26 cellular contexts compared by ENCODE assay signal in genomic region chr9:127814619-127815511, GRCh38. TPM values are rescaled to one million over a fixed set of nuclear protein-coding genes. Genes with fewer than 3 reads are reported as not detected.
DNase-seq lines count a peak whose midpoint lies in the region; ATAC-seq, FAIRE-seq and TF ChIP-seq lines count a peak whose summit lies in the region.
"Had no signal": no experiment of that assay in that cellular context is flagged by ENCODE, and none has a peak within 500 bp of the region (broad histone marks: within the 10 kb centered on the region; RNA-seq: fewer than 3 reads in every experiment).

No MANE protein-coding gene starts in this region.

- TF ChIP-seq POLR2A in H54 (IDR thresholded peaks at IDR 0.05; ENCODE audit: low read depth, low read length): no peak

- no peak overlapping the region for H3K14ac ChIP-seq in mesenchymal stem cell (ENCODE audit: low read length in 2 of 2)

- H3K23ac ChIP-seq in mesenchymal stem cell (ENCODE audit: low read length in 2 of 2): no peak overlapping the region

- H3K36me3 ChIP-seq in SK-N-SH (replicated peaks in 1 of 2; ENCODE audit: control insufficient read depth in 1 of 2, insufficient read depth in 2 of 2, low read length in 1 of 2) (peaks cover 14 to 29% of the 10 kb centered on the region in 2 experiments), A673 (ENCODE audit: insufficient read depth, low read length, poor library complexity, severe bottlenecking) (peaks cover 42% of the 10 kb centered on the region), WERI-Rb-1 (peaks cover 68% of the 10 kb centered on the region), mesenchymal stem cell (ENCODE audit: control insufficient read depth in 1 of 2, insufficient read depth in 2 of 2, low read depth in 1 of 2, low read length in 2 of 2) (peaks cover 87 to 90% of the 10 kb centered on the region in 2 experiments)

- no peak overlapping the region for H3K4me2 ChIP-seq in SK-N-SH
- H3K4me2 ChIP-seq in mesenchymal stem cell (ENCODE audit: low read length, poor library complexity, severe bottlenecking): no peak overlapping the region

- H3K27ac ChIP-seq in SK-N-SH (ENCODE audit: low read depth in 2 of 2, low read length in 1 of 2) (peak overlapping the region in 1 of 2 experiments; percentile 12; a peak in 1 of 4 replicates), A673 (ENCODE audit: low read depth, low read length, poor library complexity, severe bottlenecking) (no peak overlapping the region), WERI-Rb-1 (peak overlapping the region; percentile 30; the same call in 1 of the 2 replicates), mesenchymal stem cell (ENCODE audit: low read length, poor library complexity, severe bottlenecking) (no peak overlapping the region)
- H3K27ac ChIP-seq: 22Rv1, right atrium auricular region had no signal

- H3K9me2 ChIP-seq in SK-N-SH: no peaks in the 10 kb centered on the region

- H3K9me3 ChIP-seq in SK-N-SH (no peaks in the 10 kb centered on the region), A673 (ENCODE audit: low read depth, low read length, poor library complexity, severe bottlenecking) (no peaks in the 10 kb centered on the region), WERI-Rb-1 (ENCODE audit: severe bottlenecking) (no peaks in the 10 kb centered on the region), mesenchymal stem cell (ENCODE audit: control insufficient read depth, low read length) (no peaks in the 10 kb centered on the region)
- H3K9me3 ChIP-seq: right atrium auricular region had no signal

- H2AK5ac ChIP-seq in mesenchymal stem cell (ENCODE audit: low read length, severe bottlenecking): no peak overlapping the region

- intact Hi-C loops in A673 (cut with micrococcal nuclease; ENCODE audit: unreplicated experiment): no loop called here

- no peak overlapping the region for H2BK15ac ChIP-seq in mesenchymal stem cell (ENCODE audit: low read depth, poor library complexity, severe bottlenecking)

- POLR2A ChIA-PET in SK-N-SH (lab: Yijun Ruan, JAX) (no interaction called here), A673 (lab: Charles Lee; ENCODE audit: low non-redundant PET) (no interaction called here)

- H3K79me1 ChIP-seq in mesenchymal stem cell (replicated peaks; ENCODE audit: low read length, poor library complexity, severe bottlenecking): peaks cover 14% of the 10 kb centered on the region

- CTCF ChIA-PET in SK-N-SH (lab: Yijun Ruan, JAX): interaction anchor here (0.8 to 1.2 kb wide), 3 partner anchors 8 to 55 kb away, joined by 3 read pairs; no protein-coding TSS in a partner anchor
- CTCF ChIA-PET in A673 (lab: Charles Lee): interaction anchor here (0.6 kb wide), 1 partner anchor 14 kb away, joined by 4 read pairs; no protein-coding TSS in a partner anchor

- no peak overlapping the region for H3K4ac ChIP-seq in mesenchymal stem cell (ENCODE audit: low read depth in 1 of 2, low read length in 2 of 2)

- peaks cover 8% of the 10 kb centered on the region for H3F3A ChIP-seq in SK-N-SH (replicated peaks; ENCODE audit: insufficient read depth)

- 0 out of 2 replicates have a peak, but pooled peaks cover 3% of the 10 kb centered on the region for H3K79me2 ChIP-seq in SK-N-SH (ENCODE audit: insufficient read depth)

- peak overlapping the region; percentile 58 for H4K8ac ChIP-seq in mesenchymal stem cell (ENCODE audit: low read length)

- no peak for TF ChIP-seq CTCF in SK-N-SH (IDR thresholded peaks at IDR 0.05)
- no peak for TF ChIP-seq CTCF in A673 (conservative IDR thresholded peaks at IDR 0.05; ENCODE audit: low read depth, low read length)
- TF ChIP-seq CTCF in WERI-Rb-1 (IDR thresholded peaks at IDR 0.05; ENCODE audit: low read depth, low read length): no peak

- H2BK120ac ChIP-seq in mesenchymal stem cell (ENCODE audit: low read depth, low read length): no peak overlapping the region

- H3K9ac ChIP-seq in SK-N-SH: no peak overlapping the region
- H3K9ac ChIP-seq in mesenchymal stem cell (ENCODE audit: low read length): no peak overlapping the region

- TF ChIP-seq RAD21 in SK-N-SH (IDR thresholded peaks at IDR 0.05; ENCODE audit: low read length): no peak

- H3K4me3 ChIP-seq in SK-N-SH (ENCODE audit: low read depth in 2 of 2, low read length in 1 of 2) (no peak overlapping the region), A673 (ENCODE audit: low read depth, low read length, poor library complexity, severe bottlenecking) (no peak overlapping the region), WERI-Rb-1 (ENCODE audit: low read depth, low read length) (no peak overlapping the region), mesenchymal stem cell (ENCODE audit: insufficient read depth in 1 of 2, low read depth in 1 of 2, low read length in 2 of 2) (no peak overlapping the region)
- H3K4me3 ChIP-seq: right atrium auricular region had no signal

- no peak overlapping the region for H3K18ac ChIP-seq in mesenchymal stem cell (ENCODE audit: low read depth in 1 of 2, low read length in 2 of 2)

- ATAC-seq in SK-N-SH treated with all-trans-retinoic acid at 6 μM for 48 hours: no peak; the same call in 2 of the 3 replicates
- ATAC-seq: activated T-helper 17 cell treated with anti-CD3 and anti-CD28 coated beads, Interleukin-2, amount 50 U/mL, for 72 hours had no signal

- DNase-seq in SK-N-SH (peak; percentile 21), A673 (ENCODE audit: low spot score) (no peak), WERI-Rb-1 (no peak), mesenchymal stem cell (no peak), H54 (ENCODE audit: insufficient read length, low spot score) (no peak), hippocampal formation (lab: John Stamatoyannopoulos, UW) (no peak), COLO668 (lab: John Stamatoyannopoulos, UW; ENCODE audit: unreplicated experiment) (no peak)
- DNase-seq: activated B cell treated with CpG ODN at 0.5 μM for 24 hours; activated CD8-positive, alpha-beta memory T cell treated with anti-CD3 and anti-CD28 coated beads, Interleukin-2, amount 50 U/mL, for 4 hours; activated naive CD8-positive, alpha-beta T cell treated with anti-CD3 and anti-CD28 coated beads, Interleukin-2, amount 10 ng/mL, durations not matched to agents 7 days and 5 days; CD4-positive, alpha-beta T cell; islet precursor cell; Kasumi-1; left ventricle myocardium superior; MV-4-11; NCI-H1436 treated with DMSO at 0.1 percent for 48 hours; NCI-H2107; NCI-H446 treated with DMSO at 0.1 percent for 48 hours; SHP77; stimulated activated CD4-positive, alpha-beta T cell treated with anti-CD3 and anti-CD28 coated beads, Interleukin-2, amount 100 ng/mL, for 48 hours had no signal

- H3K27me3 ChIP-seq in SK-N-SH (ENCODE audit: insufficient read depth) (no peaks in the 10 kb centered on the region), A673 (replicated peaks; ENCODE audit: insufficient read depth, low read depth, low read length, poor library complexity) (no peaks in the 10 kb centered on the region), WERI-Rb-1 (ENCODE audit: insufficient read depth, low read depth, severe bottlenecking) (no peaks in the 10 kb centered on the region), mesenchymal stem cell (ENCODE audit: control insufficient read depth in 1 of 2, insufficient read depth in 1 of 2, low read length in 2 of 2) (no peaks in the 10 kb centered on the region)
- H3K27me3 ChIP-seq: right atrium auricular region had no signal

- H3K4me1 ChIP-seq in SK-N-SH (ENCODE audit: control insufficient read depth in 1 of 2, insufficient read depth in 2 of 2, low read depth in 1 of 2, low read length in 1 of 2): peaks cover 0 to 39% of the 10 kb centered on the region in 2 experiments; a peak in 1 of 4 replicates
- H3K4me1 ChIP-seq in A673 (ENCODE audit: insufficient read depth, low read length, poor library complexity, severe bottlenecking): no peaks in the 10 kb centered on the region
- peaks cover 9% of the 10 kb centered on the region for H3K4me1 ChIP-seq in mesenchymal stem cell (ENCODE audit: control insufficient read depth, insufficient read depth, low read depth, low read length)

- no peak overlapping the region for H4K91ac ChIP-seq in mesenchymal stem cell (ENCODE audit: low read length)

- BruUV-seq in A673 (replicated peaks; lab: Mats Ljungman, UMichigan): TSS peak; percentile 90

- H2BK5ac ChIP-seq in mesenchymal stem cell (ENCODE audit: low read depth, low read length, poor library complexity, severe bottlenecking): no peak overlapping the region

- FAIRE-seq in H54 (lab: Jason Lieb, UNC): no peak
- FAIRE-seq: astrocyte had no signal

- 98% methylated on average over 5 of the region's 11 CpGs for WGBS in SK-N-SH (ENCODE audit: low lambda C conversion rate)
- 95% methylated on average over 10 of the region's 11 CpGs for WGBS in mesenchymal stem cell

- H2AFZ ChIP-seq in SK-N-SH (ENCODE audit: low read depth): no peak overlapping the region
- no peak overlapping the region for H2AFZ ChIP-seq in mesenchymal stem cell (ENCODE audit: low read depth, low read length)

- no peak for TF ChIP-seq EP300 in SK-N-SH (IDR thresholded peaks at IDR 0.05; ENCODE audit: borderline replicate concordance in 1 of 2, low read depth in 1 of 2, low read length in 1 of 2)

- H4K20me1 ChIP-seq in SK-N-SH (ENCODE audit: insufficient read depth): no peaks in the 10 kb centered on the region

- H2BK12ac ChIP-seq in mesenchymal stem cell (ENCODE audit: low read length in 2 of 2): no peak overlapping the region

TF ChIP-seq in SK-N-SH, 30 proteins besides CTCF, POLR2A, EP300 and RAD21 (continues in another document):
- TF ChIP-seq GATA2 (CRISPR knock-in tag; IDR thresholded peaks at IDR 0.05): no peak

TF ChIP-seq in SK-N-SH treated with all-trans-retinoic acid at 6 μM for 48 hours, 23 proteins besides CTCF, POLR2A, EP300 and RAD21 (continues in another document):
- TF ChIP-seq CSDC2 (CRISPR knock-in tag; IDR thresholded peaks at IDR 0.05): no peak
- no peak for TF ChIP-seq OSR1 (CRISPR knock-in tag; IDR thresholded peaks at IDR 0.05)

RNA-seq across cellular contexts. Expression of gene FPGS, which starts 12.2 kb away (rescaled TPM):
- polyA plus RNA-seq in SK-N-SH (2012; rRNA removed): 82.3 and 82.7 TPM in 2 replicates
- 32.6 and 51.9 TPM in 2 replicates for polyA plus RNA-seq in SK-N-SH (2012; cell fraction: cytosol; rRNA removed)
- 183 and 238 TPM in 2 replicates for polyA plus RNA-seq in SK-N-SH (2012; cell fraction: nucleus; rRNA removed)
- total RNA-seq in A673 (2021): 74.9 and 78.2 TPM in 2 replicates
- 31.6 TPM for polyA plus RNA-seq in mesenchymal stem cell (2013, experiment 1 of 2)
- polyA plus RNA-seq in mesenchymal stem cell (2013, experiment 2 of 2): 30.7 TPM

RNA-seq across cellular contexts. Expression of gene CDK9, which starts 29.0 kb away (rescaled TPM):
- polyA plus RNA-seq in SK-N-SH (2012; rRNA removed): 82.7 and 108 TPM in 2 replicates
- 55.0 and 77.8 TPM in 2 replicates for polyA plus RNA-seq in SK-N-SH (2012; cell fraction: cytosol; rRNA removed)
- 210 and 240 TPM in 2 replicates for polyA plus RNA-seq in SK-N-SH (2012; cell fraction: nucleus; rRNA removed)
- total RNA-seq in A673 (2021): 68.0 and 77.7 TPM in 2 replicates
- 44.3 TPM for polyA plus RNA-seq in mesenchymal stem cell (2013, experiment 1 of 2)
- 43.0 TPM for polyA plus RNA-seq in mesenchymal stem cell (2013, experiment 2 of 2)

RNA-seq across cellular contexts. Expression of gene SH2D3C, which starts 36.4 kb away (rescaled TPM):
- 0.15 and 0.52 TPM in 2 replicates for polyA plus RNA-seq in SK-N-SH (2012; rRNA removed)
- 0.14 and 0.34 TPM in 2 replicates for polyA plus RNA-seq in SK-N-SH (2012; cell fraction: cytosol; rRNA removed)
- polyA plus RNA-seq in SK-N-SH (2012; cell fraction: nucleus; rRNA removed): 0.30 and 0.31 TPM in 2 replicates
- not detected in 2 replicates for total RNA-seq in A673 (2021)
- polyA plus RNA-seq in mesenchymal stem cell (2013, experiment 1 of 2): 0.57 TPM
- 0.58 TPM for polyA plus RNA-seq in mesenchymal stem cell (2013, experiment 2 of 2)

RNA-seq across cellular contexts. Expression of gene ENG, which starts 39.6 kb away (rescaled TPM):
- polyA plus RNA-seq in SK-N-SH (2012; rRNA removed): 8.8 and 18.8 TPM in 2 replicates
- polyA plus RNA-seq in SK-N-SH (2012; cell fraction: cytosol; rRNA removed): 8.8 and 16.2 TPM in 2 replicates
- polyA plus RNA-seq in SK-N-SH (2012; cell fraction: nucleus; rRNA removed): 25.8 and 27.5 TPM in 2 replicates
- total RNA-seq in A673 (2021): 29.9 and 31.1 TPM in 2 replicates
- polyA plus RNA-seq in mesenchymal stem cell (2013, experiment 1 of 2): 287 TPM
- polyA plus RNA-seq in mesenchymal stem cell (2013, experiment 2 of 2): 284 TPM
- total RNA-seq: OCI-LY7 had no signal
